ENCODE assay signal across 7 cellular contexts in the genomic region with DNA sequence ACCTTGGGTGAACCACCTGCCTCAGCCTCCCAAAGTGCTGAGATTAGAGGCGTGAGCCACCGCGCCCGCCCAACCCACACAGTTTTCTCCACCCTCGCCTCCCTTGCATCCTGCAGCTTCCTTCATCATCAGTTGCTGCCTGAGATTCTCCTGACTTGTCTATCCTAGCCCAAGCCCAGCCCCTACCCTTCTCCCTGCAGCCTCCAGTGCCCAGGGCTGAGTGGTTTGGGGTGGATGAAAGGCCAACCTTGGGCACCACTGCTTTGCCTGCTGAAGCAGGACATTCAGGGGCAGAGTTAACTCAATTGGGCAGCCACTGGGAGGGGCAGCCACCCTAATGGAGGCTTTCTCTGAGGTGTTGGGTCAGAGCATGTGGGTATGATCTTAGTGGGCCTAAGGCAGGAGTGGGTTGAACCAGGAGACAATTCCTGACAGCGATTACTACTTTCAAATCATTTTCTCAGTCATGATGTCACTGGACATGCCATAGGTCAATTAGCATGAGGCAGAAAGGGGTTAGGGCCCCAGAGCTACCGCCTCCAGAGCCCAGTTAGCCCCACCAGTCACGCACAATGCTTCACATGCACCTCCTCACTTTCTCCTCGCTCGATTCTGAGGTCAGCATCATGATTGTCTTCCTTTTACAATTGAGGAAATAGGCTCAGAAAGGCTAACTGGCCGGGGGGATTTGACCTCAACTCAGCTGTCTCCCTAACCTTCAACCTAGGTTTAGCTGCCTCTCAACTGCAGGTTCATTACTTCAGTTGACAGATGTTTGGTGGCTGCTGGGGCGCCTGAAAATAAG. TPM values are rescaled to one million over a fixed set of nuclear protein-coding genes. Genes with fewer than 3 reads are reported as not detected.
DNase-seq lines count a peak whose midpoint lies in the region; ATAC-seq and TF ChIP-seq lines count a peak whose summit lies in the region.

No MANE protein-coding gene starts in this region.

- DNase-seq in GM13977 (ENCODE audit: low spot score) (peak; percentile 80), adrenal gland (peak in 3 of 7 donors; percentile 31 to 73 (median 55)), lung (ENCODE audit: low spot score) (no peak), vagina (ENCODE audit: extremely low spot score in 2 of 2) (no peak)
- no peak for DNase-seq in central memory CD4-positive, alpha-beta T cell

- H3K9ac ChIP-seq in HUES6 (ENCODE audit: low read length) = peak overlapping the region; percentile 92

- H3K4me3 ChIP-seq in HUES6 (ENCODE audit: low read depth, low read length) = peak overlapping the region; percentile 95
- H3K4me3 ChIP-seq in adrenal gland = peak overlapping the region in 1 of 4 donors; percentile 99
- H3K4me3 ChIP-seq in lung = no peak overlapping the region
- H3K4me3 ChIP-seq in vagina = peak overlapping the region; percentile 87 to 99

- no peaks in the 10 kb centered on the region for H3K9me3 ChIP-seq in HUES6 (ENCODE audit: control insufficient read depth, insufficient read depth, low read depth, low read length)
- H3K9me3 ChIP-seq in adrenal gland (replicated peaks in 1 of 3) = no peaks in the 10 kb centered on the region
- H3K9me3 ChIP-seq in lung (ENCODE audit: control insufficient read depth in 2 of 2, insufficient read depth in 1 of 2, low read length in 1 of 2) = no peaks in the 10 kb centered on the region
- H3K9me3 ChIP-seq in vagina = no peaks in the 10 kb centered on the region

- H3K4me1 ChIP-seq in HUES6 (ENCODE audit: control insufficient read depth, insufficient read depth, low read length) = peaks cover 18% of the 10 kb centered on the region
- H3K4me1 ChIP-seq in adrenal gland (replicated peaks in 1 of 2) = peaks cover 21 to 39% of the 10 kb centered on the region in 2 donors
- H3K4me1 ChIP-seq in lung (ENCODE audit: control insufficient read depth in 2 of 2, insufficient read depth in 2 of 2, low read length in 2 of 2) = peaks cover 0 to 27% of the 10 kb centered on the region in 2 donors
- peaks cover 61% of the 10 kb centered on the region for H3K4me1 ChIP-seq in vagina

- ATAC-seq in lung (ENCODE audit: insufficient read depth, low FRiP score) (no peak), GM21528 (IDR thresholded peaks at IDR 0.05; ENCODE audit: low FRiP score, unreplicated experiment) (no peak)

- in situ Hi-C loops in GM13977 (cut with MboI; ENCODE audit: low pct_unique_long_range_greater_than_20kb, low sequenced_read_pairs, unreplicated experiment) = no loop called here

- TF ChIP-seq POLR2A in adrenal gland (IDR thresholded peaks at IDR 0.05) (no peak), vagina (IDR thresholded peaks at IDR 0.05) (no peak)

- H3K27me3 ChIP-seq in HUES6 (ENCODE audit: control insufficient read depth, insufficient read depth, low read length) = no peaks in the 10 kb centered on the region
- H3K27me3 ChIP-seq in adrenal gland = no peaks in the 10 kb centered on the region
- no peaks in the 10 kb centered on the region for H3K27me3 ChIP-seq in lung (ENCODE audit: control insufficient read depth, insufficient read depth)
- no peaks in the 10 kb centered on the region for H3K27me3 ChIP-seq in vagina

- H3K36me3 ChIP-seq in HUES6 (ENCODE audit: control insufficient read depth, insufficient read depth, low read length) (peaks cover 34% of the 10 kb centered on the region), adrenal gland (replicated peaks in 1 of 2) (peaks cover 0 to 31% of the 10 kb centered on the region in 2 donors), lung (ENCODE audit: control insufficient read depth in 2 of 2, insufficient read depth in 2 of 2, low read length in 2 of 2) (peaks cover 3 to 23% of the 10 kb centered on the region in 2 donors), vagina (peaks cover 0 to 30% of the 10 kb centered on the region in 2 donors)

- 74 to 82% (median 77%) methylated on average over 11 to 12 of the region's 12 CpGs for WGBS in adrenal gland, 4 donors
- WGBS in lung, 2 donors = 61 to 67% methylated on average over 12 of the region's 12 CpGs

- intact Hi-C loops in adrenal gland (cut with DNase I) = no loop called here
- intact Hi-C loops in vagina (cut with DNase I) = loop anchor here (2.0 to 5.0 kb wide), 2 partner anchors 67 to 77 kb away; partner anchors contain the start of genes ESRRA and TRMT112

- TF ChIP-seq CTCF in GM13977 (IDR thresholded peaks at IDR 0.05; ENCODE audit: extremely low read depth, insufficient read depth, missing control alignments) (no peak), adrenal gland (IDR thresholded peaks at IDR 0.05) (no peak), lung (IDR thresholded peaks at IDR 0.05; ENCODE audit: control extremely low read depth, extremely low read depth) (no peak), vagina (IDR thresholded peaks at IDR 0.05) (no peak)

- H3K27ac ChIP-seq in HUES6 (ENCODE audit: low read depth, low read length) (peak overlapping the region; percentile 95), adrenal gland (peak overlapping the region; percentile 80 to 99 (median 97)), lung (ENCODE audit: low read depth in 1 of 2, low read length in 1 of 2) (peak overlapping the region; percentile 92 to 96), vagina (peak overlapping the region; percentile 100)

RNA-seq across cellular contexts. Expression of gene FKBP2, which starts 1.0 kb away (rescaled TPM):
- total RNA-seq in adrenal gland (100 to 1,000 TPM in 2 of 8 donors, 10 to 100 TPM in 6; 76.1 to 185 (median 94.8) TPM), lung (10 to 100 TPM; 65.2 to 93.0 TPM), vagina (66.0 TPM)
- polyA plus RNA-seq in adrenal gland (100 to 1,000 TPM; 206 to 812 (median 791) TPM), lung (100 to 1,000 TPM; 207 to 397 TPM)

RNA-seq across cellular contexts. Expression of gene VEGFB, which starts 5.5 kb away (rescaled TPM):
- total RNA-seq in adrenal gland (100 to 1,000 TPM in 5 of 8 donors, 10 to 100 TPM in 3; 53.8 to 156 (median 134) TPM), lung (100 to 1,000 TPM in 1 of 2 donors, 10 to 100 TPM in 1; 37.8 to 124 TPM), vagina (44.9 TPM)
- polyA plus RNA-seq in adrenal gland (100 to 1,000 TPM in 2 of 3 donors, 10 to 100 TPM in 1; 64.4 to 185 (median 158) TPM), lung (100 to 1,000 TPM in 1 of 2 donors, 10 to 100 TPM in 1; 43.7 to 115 TPM)

RNA-seq across cellular contexts. Expression of gene PPP1R14B, which starts 6.9 kb away (rescaled TPM):
- 100 to 1,000 TPM in 6 of 8 donors, 10 to 100 TPM in 2; 77.2 to 212 (median 131) TPM for total RNA-seq in adrenal gland
- 100 to 1,000 TPM in 2 of 3 donors, 10 to 100 TPM in 1; 85.1 to 331 (median 327) TPM for polyA plus RNA-seq in adrenal gland
- total RNA-seq in lung = 100 to 1,000 TPM in 1 of 2 donors, 10 to 100 TPM in 1; 28.2 to 185 TPM
- 100 to 1,000 TPM; 119 to 241 TPM for polyA plus RNA-seq in lung
- total RNA-seq in vagina = 85.2 TPM

RNA-seq across cellular contexts. Expression of gene DNAJC4, which starts 9.5 kb away (rescaled TPM):
- total RNA-seq in adrenal gland (100 to 1,000 TPM in 1 of 8 donors, 10 to 100 TPM in 7; 21.7 to 112 (median 59.3) TPM), lung (10 to 100 TPM; 22.7 to 34.1 TPM), vagina (43.7 TPM)
- polyA plus RNA-seq in adrenal gland (100 to 1,000 TPM in 2 of 3 donors, 10 to 100 TPM in 1; 59.4 to 220 (median 192) TPM), lung (10 to 100 TPM; 34.6 to 58.4 TPM)

RNA-seq across cellular contexts. Expression of gene PLCB3, which starts 11.5 kb away (rescaled TPM):
- 10 to 100 TPM; 19.4 to 65.9 (median 46.2) TPM for total RNA-seq in adrenal gland
- 10 to 100 TPM in 2 of 3 donors, 1 to 10 TPM in 1; 6.6 to 89.5 (median 31.7) TPM for polyA plus RNA-seq in adrenal gland
- total RNA-seq in lung = 10 to 100 TPM; 18.2 to 32.0 TPM
- polyA plus RNA-seq in lung = 10 to 100 TPM; 15.0 to 17.1 TPM
- total RNA-seq in vagina = 33.1 TPM
